In genomic region chr6:167575201-167575696, GRCh38 we compare ENCODE assay signal across 20 cellular contexts.
A peak's percentile ranks its signal among the peaks of the same experiment; 100 is the strongest.
DNase-seq lines count a peak whose midpoint lies in the region; ATAC-seq and TF ChIP-seq lines count a peak whose summit lies in the region.
"Had no signal": no experiment of that assay in that cellular context is flagged by ENCODE, and none has a peak within 500 bp of the region (broad histone marks: within the 10 kb centered on the region; RNA-seq: fewer than 3 reads in every experiment).

No MANE protein-coding gene starts in this region.

- no peaks in the 10 kb centered on the region for H3K9me3 Mint-ChIP-seq in WTC11
- H3K9me3 Mint-ChIP-seq: activated naive CD8-positive, alpha-beta T cell treated with anti-CD3 and anti-CD28 coated beads for 36 hours; stimulated activated memory B cell treated with anti-CD40 and anti-IgM and Interleukin-4, amounts not matched to agents 10 μg/mL and 1 μg/mL and 100 μg/mL, for 72 hours had no signal

- ATAC-seq in WTC11 (peak; percentile 35), sciatic nerve (no peak), upper lobe of right lung (no peak), esophagus mucosa (no peak)
- ATAC-seq: A549; naive thymus-derived CD8-positive, alpha-beta T cell; stimulated activated memory B cell treated with anti-CD40 and anti-IgM and Interleukin-4, amounts not matched to agents 10 μg/mL and 1 μg/mL and 100 μg/mL, for 72 hours had no signal

- H3K27ac Mint-ChIP-seq in WTC11: no peak overlapping the region
- H3K27ac Mint-ChIP-seq: activated naive CD8-positive, alpha-beta T cell treated with anti-CD3 and anti-CD28 coated beads for 36 hours; naive thymus-derived CD8-positive, alpha-beta T cell; stimulated activated memory B cell treated with anti-CD40 and anti-IgM and Interleukin-4, amounts not matched to agents 10 μg/mL and 1 μg/mL and 100 μg/mL, for 72 hours had no signal

- H3K36me3 Mint-ChIP-seq in WTC11: no peaks in the 10 kb centered on the region
- H3K36me3 Mint-ChIP-seq: activated naive CD8-positive, alpha-beta T cell treated with anti-CD3 and anti-CD28 coated beads for 36 hours; stimulated activated memory B cell treated with anti-CD40 and anti-IgM and Interleukin-4, amounts not matched to agents 10 μg/mL and 1 μg/mL and 100 μg/mL, for 72 hours had no signal

- H3K27me3 ChIP-seq in BLaER1 (peaks cover 13% of the 10 kb centered on the region; the same call in 1 of the 2 replicates), right atrium auricular region (no peaks in the 10 kb centered on the region), upper lobe of right lung (no peaks in the 10 kb centered on the region)

- peak overlapping the region; percentile 44 for H3K4me3 ChIP-seq in BLaER1
- H3K4me3 ChIP-seq in right atrium auricular region: peak overlapping the region in 1 of 2 donors; percentile 4
- H3K4me3 ChIP-seq in upper lobe of right lung: no peak overlapping the region
- H3K4me3 ChIP-seq: A549, skin epidermis had no signal

- H3K27ac ChIP-seq in BLaER1: peak overlapping the region; percentile 57
- peak overlapping the region in 1 of 2 donors; percentile 61 for H3K27ac ChIP-seq in right atrium auricular region
- no peak overlapping the region for H3K27ac ChIP-seq in upper lobe of right lung
- H3K27ac ChIP-seq: A549, skin epidermis, WERI-Rb-1 had no signal

- H3K4me1 ChIP-seq in BLaER1 (peaks cover 83% of the 10 kb centered on the region), right atrium auricular region (peaks cover 0 to 7% of the 10 kb centered on the region in 2 donors), upper lobe of right lung (peaks cover 7% of the 10 kb centered on the region)
- H3K4me1 ChIP-seq: A549 had no signal

- H3K36me3 ChIP-seq in BLaER1 (no peaks in the 10 kb centered on the region), right atrium auricular region (no peaks in the 10 kb centered on the region), upper lobe of right lung (no peaks in the 10 kb centered on the region)
- H3K36me3 ChIP-seq: WERI-Rb-1 had no signal

- H3K9me3 ChIP-seq in BLaER1 (no peaks in the 10 kb centered on the region), right atrium auricular region (no peaks in the 10 kb centered on the region), upper lobe of right lung (no peaks in the 10 kb centered on the region)
- H3K9me3 ChIP-seq: A549 had no signal

- H3K4me3 Mint-ChIP-seq in WTC11: no peak overlapping the region
- H3K4me3 Mint-ChIP-seq: activated naive CD8-positive, alpha-beta T cell treated with anti-CD3 and anti-CD28 coated beads for 36 hours; naive thymus-derived CD8-positive, alpha-beta T cell; stimulated activated memory B cell treated with anti-CD40 and anti-IgM and Interleukin-4, amounts not matched to agents 10 μg/mL and 1 μg/mL and 100 μg/mL, for 72 hours had no signal

- POLR2A ChIA-PET in WTC11 (lab: Charles Lee): no interaction called here

- intact Hi-C loops in sciatic nerve (cut with DNase I) (no loop called here), upper lobe of right lung (cut with DNase I) (no loop called here)

- H3K9ac ChIP-seq in BLaER1: peak overlapping the region; percentile 39; the same call in 1 of the 2 replicates

- CTCF ChIA-PET in WTC11 (lab: Charles Lee): no interaction called here

- H3K4me2 ChIP-seq in BLaER1: peak overlapping the region; percentile 84
- H3K4me2 ChIP-seq: A549 had no signal

- DNase-seq in WTC11 (ENCODE audit: low spot score): no peak
- peak; percentile 54 for DNase-seq in right atrium auricular region (ENCODE audit: low spot score)
- peak; percentile 50 for DNase-seq in sciatic nerve (ENCODE audit: low spot score)
- DNase-seq in upper lobe of right lung: no peak
- DNase-seq in NCI-H446 treated with DMSO at 0.1 percent for 48 hours (lab: John Stamatoyannopoulos, UW): no peak
- no peak for DNase-seq in stimulated activated CD4-positive, alpha-beta T cell treated with anti-CD3 and anti-CD28 coated beads, Interleukin-4, amount 100 ng/mL, for 4 hours
- DNase-seq: activated naive CD8-positive, alpha-beta T cell treated with anti-CD3 and anti-CD28 coated beads for 36 hours; C1 segment of cervical spinal cord; GOT3; IMR-90; mesendoderm; naive thymus-derived CD8-positive, alpha-beta T cell; NCI-H1417; NCI-H2107; WERI-Rb-1 had no signal

- peaks cover 16% of the 10 kb centered on the region for H3K4me1 Mint-ChIP-seq in WTC11
- H3K4me1 Mint-ChIP-seq: activated naive CD8-positive, alpha-beta T cell treated with anti-CD3 and anti-CD28 coated beads for 36 hours; naive thymus-derived CD8-positive, alpha-beta T cell; stimulated activated memory B cell treated with anti-CD40 and anti-IgM and Interleukin-4, amounts not matched to agents 10 μg/mL and 1 μg/mL and 100 μg/mL, for 72 hours had no signal

- no peaks in the 10 kb centered on the region for H4K20me1 ChIP-seq in BLaER1

- TF ChIP-seq CTCF in WTC11 (IDR thresholded peaks at IDR 0.05) (no peak), right atrium auricular region (IDR thresholded peaks at IDR 0.05) (no peak), upper lobe of right lung (IDR thresholded peaks at IDR 0.05) (no peak)

- H3K27me3 Mint-ChIP-seq in WTC11 (ENCODE audit: low read depth): peaks cover 4% of the 10 kb centered on the region; the same call in 1 of the 2 replicates

TF ChIP-seq in WTC11, 78 proteins besides CTCF, POLR2A, EP300 and RAD21 (continues in another document):
- TF ChIP-seq ZBTB43 (CRISPR knock-in tag; IDR thresholded peaks at IDR 0.05): no peak
- no peak for TF ChIP-seq ZNF416 (CRISPR knock-in tag; IDR thresholded peaks at IDR 0.05)
- TF ChIP-seq AR (CRISPR knock-in tag; IDR thresholded peaks at IDR 0.05): no peak
- no peak for TF ChIP-seq ATF1 (CRISPR knock-in tag; IDR thresholded peaks at IDR 0.05)
- no peak for TF ChIP-seq ZSCAN18 (CRISPR knock-in tag; IDR thresholded peaks at IDR 0.05)
- no peak for TF ChIP-seq GTF2I (CRISPR knock-in tag; conservative IDR thresholded peaks at IDR 0.05)
- no peak for TF ChIP-seq ZNF281 (CRISPR knock-in tag; IDR thresholded peaks at IDR 0.05)
- no peak for TF ChIP-seq NFE2L1 (CRISPR knock-in tag; IDR thresholded peaks at IDR 0.05)
- no peak for TF ChIP-seq CBFB (CRISPR knock-in tag; IDR thresholded peaks at IDR 0.05; ENCODE audit: low read depth)

Comparison
In these comparisons a context has a peak if more than half of its experiments do, and no peak if none do; other contexts are left out.
1. DNase-seq: peak in right atrium auricular region (single experiment) and sciatic nerve (single experiment); none in WTC11 (single experiment), upper lobe of right lung (single experiment), NCI-H446 treated with DMSO at 0.1 percent for 48 hours (single experiment) and stimulated activated CD4-positive, alpha-beta T cell treated with anti-CD3 and anti-CD28 coated beads, Interleukin-4, amount 100 ng/mL, for 4 hours (0 of 2).